In the genomic region with DNA sequence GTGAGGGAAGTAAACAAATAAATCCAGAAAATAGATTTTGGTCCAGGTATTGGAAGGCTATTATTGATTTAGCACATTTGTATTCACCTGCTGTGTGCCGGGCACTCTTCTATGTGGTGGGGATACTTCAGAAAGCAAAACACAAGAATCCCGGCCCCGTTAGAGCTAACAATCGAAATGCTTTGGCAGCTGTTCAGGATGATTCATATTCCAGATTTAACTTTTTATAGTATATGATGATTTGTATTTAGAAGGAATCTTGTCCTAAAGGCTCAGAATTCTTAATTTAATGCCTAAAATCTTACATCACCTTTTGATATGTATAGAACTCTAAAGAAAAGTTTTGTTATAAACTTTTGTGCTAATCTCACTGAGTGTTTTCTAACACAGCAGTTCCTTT, we compare ENCODE assay signal across 19 cellular contexts. TPM values are rescaled to one million over a fixed set of nuclear protein-coding genes. Genes with fewer than 3 reads are reported as not detected.
DNase-seq lines count a peak whose midpoint lies in the region; ATAC-seq, FAIRE-seq and TF ChIP-seq lines count a peak whose summit lies in the region.
"Had no signal": no experiment of that assay in that cellular context is flagged by ENCODE, and none has a peak within 500 bp of the region (broad histone marks: within the 10 kb centered on the region; RNA-seq: fewer than 3 reads in every experiment).

No MANE protein-coding gene starts in this region.

- H3K9ac ChIP-seq in keratinocyte (ENCODE audit: control insufficient read depth, extremely low read depth, insufficient read depth, low read length) = no peak overlapping the region

- no peak for TF ChIP-seq CTCF in keratinocyte (optimal IDR thresholded peaks at IDR 0.05 in 1 of 3, IDR thresholded peaks at IDR 0.05 in 1 of 3, conservative IDR thresholded peaks at IDR 0.05 in 1 of 3; ENCODE audit: extremely low read depth in 1 of 3, insufficient read depth in 2 of 3, low read length in 3 of 3)

- FAIRE-seq in keratinocyte (lab: Jason Lieb, UNC) = no peak
- FAIRE-seq: GM19239 had no signal

- no peaks in the 10 kb centered on the region for H4K20me1 ChIP-seq in keratinocyte (ENCODE audit: control insufficient read depth, extremely low read depth, insufficient read depth, low read length)

- H3K4me3 ChIP-seq in keratinocyte (ENCODE audit: control insufficient read depth in 2 of 3, extremely low read depth in 1 of 3, insufficient read depth in 2 of 3, low read depth in 1 of 3, low read length in 3 of 3) = no peak overlapping the region

- H3K4me1 ChIP-seq in keratinocyte (ENCODE audit: control insufficient read depth, extremely low read depth, insufficient read depth, low read length) = peaks cover 14% of the 10 kb centered on the region

- H3K27me3 ChIP-seq in keratinocyte (ENCODE audit: control insufficient read depth, extremely low read depth, insufficient read depth, low read length) = no peaks in the 10 kb centered on the region

- no peaks in the 10 kb centered on the region for H3K9me1 ChIP-seq in keratinocyte (ENCODE audit: control insufficient read depth, extremely low read depth, insufficient read depth, low read length)

- H3K27ac ChIP-seq in keratinocyte (ENCODE audit: control insufficient read depth, insufficient read depth, low read length) = no peak overlapping the region

- peak overlapping the region; percentile 43 for H3K4me2 ChIP-seq in keratinocyte (ENCODE audit: control insufficient read depth, extremely low read depth, insufficient read depth, low read depth, low read length)

- dilution Hi-C loops in keratinocyte (cut with MboI; ENCODE audit: extremely low pct_ligation_motif_present, low sequenced_read_pairs) = no loop called here

- H3K9me3 ChIP-seq in keratinocyte (ENCODE audit: control insufficient read depth, low read depth, low read length) = no peaks in the 10 kb centered on the region

- DNase-seq in AG20443 (ENCODE audit: low spot score) = peak; percentile 38
- DNase-seq in HT1080 (ENCODE audit: low read depth) = peak; percentile 46
- peak; percentile 70 for DNase-seq in astrocyte of the hippocampus (ENCODE audit: low read depth, low spot score)
- DNase-seq in keratinocyte (ENCODE audit: low read depth, low spot score) = no peak
- no peak for DNase-seq in COLO668 (lab: John Stamatoyannopoulos, UW; ENCODE audit: unreplicated experiment)
- no peak for DNase-seq in DMS53 (lab: John Stamatoyannopoulos, UW)
- DNase-seq in stimulated activated CD4-positive, alpha-beta T cell treated with anti-CD3 and anti-CD28 coated beads, Interleukin-15, amount 100 ng/mL, for 24 hours = no peak
- DNase-seq: activated CD4-positive, alpha-beta T cell treated with anti-CD3 and anti-CD28 coated beads for 1 hour; COR-L47; foreskin melanocyte; H7; KG1; NCI-H2171 treated with DMSO at 0.1 percent for 48 hours; nucleus accumbens; SIG-M5; stimulated activated CD4-positive, alpha-beta T cell treated with anti-CD3 and anti-CD28 coated beads, Interleukin-2, amount 100 ng/mL, for 24 hours; stimulated activated naive CD4-positive, alpha-beta T cell had no signal

- no peak for ATAC-seq in activated CD4-positive, CD25-positive, alpha-beta regulatory T cell treated with anti-CD3 and anti-CD28 coated beads, Interleukin-2, amount 50 U/mL, for 24 hours

- peaks cover 20% of the 10 kb centered on the region for H3K79me2 ChIP-seq in keratinocyte (ENCODE audit: control insufficient read depth, insufficient read depth, low read length)

- H2AFZ ChIP-seq in keratinocyte (ENCODE audit: control insufficient read depth, low read length) = no peak overlapping the region

- peaks cover 0 to 6% of the 10 kb centered on the region in 2 experiments for H3K36me3 ChIP-seq in keratinocyte (ENCODE audit: control insufficient read depth in 2 of 2, extremely low read depth in 1 of 2, insufficient read depth in 2 of 2, low read length in 2 of 2)

RNA-seq across cellular contexts. Expression of a gene that starts 28.0 kb away (rescaled TPM):
- 6.3 and 8.3 TPM in 2 replicates for total RNA-seq in HT1080 (2014; rRNA removed; shearing (Covaris generic))
- polyA plus RNA-seq in HT1080 (2015; cell fraction: cytosol; rRNA removed) = 4.5 and 5.2 TPM in 2 replicates
- polyA plus RNA-seq in HT1080 (2015; cell fraction: nucleus; rRNA removed) = 11.8 and 12.2 TPM in 2 replicates
- 11.1 to 14.0 TPM (median 13.9 TPM) in 3 replicates for polyA plus RNA-seq in keratinocyte
- polyA plus RNA-seq in keratinocyte (2011; ENCODE audit: low read depth) = 2.5 TPM
- polyA plus RNA-seq in keratinocyte (2011; cell fraction: cytosol; rRNA removed) = 4.6 and 6.9 TPM in 2 replicates
- 24.8 and 26.0 TPM in 2 replicates for polyA plus RNA-seq in keratinocyte (2011; cell fraction: nucleus; rRNA removed)
- polyA plus RNA-seq in keratinocyte (2012; ENCODE audit: low replicate concordance) = 3.4 and 5.8 TPM in 2 replicates
- polyA minus RNA-seq in keratinocyte = 15.1 to 29.5 TPM (median 27.5 TPM) in 3 replicates
- 7.3 TPM for polyA minus RNA-seq in keratinocyte (2011; cell fraction: cytosol; rRNA and poly(A)+ RNA removed)
- 26.7 and 60.2 TPM in 2 replicates for polyA minus RNA-seq in keratinocyte (2011; cell fraction: nucleus; rRNA and poly(A)+ RNA removed)

Comparison
In these comparisons a context has a peak if more than half of its experiments do, and no peak if none do; other contexts are left out.
1. DNase-seq: peak in AG20443 (single experiment), HT1080 (single experiment) and astrocyte of the hippocampus (single experiment); none in keratinocyte (single experiment), COLO668 (single experiment), DMS53 (single experiment) and stimulated activated CD4-positive, alpha-beta T cell treated with anti-CD3 and anti-CD28 coated beads, Interleukin-15, amount 100 ng/mL, for 24 hours (single experiment).